8 cellular contexts compared by ENCODE assay signal in the genomic region with DNA sequence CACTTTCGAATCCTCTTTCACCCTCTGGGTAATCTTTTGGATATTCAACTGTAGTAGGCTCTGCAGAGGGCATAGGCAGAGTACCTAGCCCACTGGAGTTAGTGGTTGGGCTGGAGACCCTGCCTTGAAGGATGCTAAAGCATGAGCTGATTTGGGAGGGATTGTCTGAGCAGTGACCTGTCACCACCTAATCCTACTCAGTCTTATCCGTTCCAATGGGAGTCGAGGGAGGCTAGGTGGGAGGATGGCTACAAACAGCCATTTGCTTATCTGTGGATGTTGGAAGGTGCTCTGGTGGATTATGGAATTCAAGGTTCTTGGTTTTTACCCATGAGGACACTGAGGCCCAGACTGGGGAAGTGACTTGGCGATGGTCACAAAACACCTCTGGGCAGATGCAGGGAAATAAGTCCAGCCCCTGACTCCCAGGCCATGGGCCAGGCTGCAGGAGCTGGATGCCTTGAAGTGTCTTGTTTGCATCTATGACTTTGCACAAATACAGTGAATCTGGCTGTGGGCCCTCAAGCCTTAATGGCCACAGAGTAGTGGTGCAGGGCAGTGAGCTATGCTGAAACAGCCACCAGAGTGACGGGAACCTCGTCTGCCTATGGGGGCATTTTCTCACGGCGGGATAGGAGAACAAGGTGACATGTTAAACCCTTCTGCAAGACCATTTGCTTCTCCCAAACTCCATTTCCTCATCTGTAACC. TPM values are rescaled to one million over a fixed set of nuclear protein-coding genes. Genes with fewer than 3 reads are reported as not detected.
DNase-seq lines count a peak whose midpoint lies in the region; ATAC-seq and TF ChIP-seq lines count a peak whose summit lies in the region.

No MANE protein-coding gene starts in this region.

- no peak for TF ChIP-seq CTCF in AG04449 (IDR thresholded peaks at IDR 0.05; ENCODE audit: insufficient read depth, low read length, missing control alignments)
- no peak for TF ChIP-seq CTCF in KMS-11 (conservative IDR thresholded peaks at IDR 0.05; ENCODE audit: low read depth, low read length)
- TF ChIP-seq CTCF in breast epithelium (IDR thresholded peaks at IDR 0.05): no peak

- no peak for ATAC-seq in GM18868 (IDR thresholded peaks at IDR 0.05; ENCODE audit: unreplicated experiment)

- 0 out of 2 replicates have a peak, but pooled peaks cover 5% of the 10 kb centered on the region for H3K79me2 ChIP-seq in KMS-11 (ENCODE audit: insufficient read depth, low read depth)

- no peak for TF ChIP-seq POLR2A in breast epithelium (IDR thresholded peaks at IDR 0.05)

- intact Hi-C loops in breast epithelium (cut with DNase I; ENCODE audit: low total_unique reads): loop anchor here (10.0 kb wide), 1 partner anchor 87 kb away; no protein-coding TSS in a partner anchor

- H3K9ac ChIP-seq in KMS-11: peak overlapping the region; percentile 42; the same call in 1 of the 2 replicates

- H2AFZ ChIP-seq in KMS-11 (ENCODE audit: low read depth): peak overlapping the region; percentile 52; the same call in 1 of the 2 replicates

- no peaks in the 10 kb centered on the region for H3K36me3 ChIP-seq in KMS-11 (ENCODE audit: insufficient read depth)
- H3K36me3 ChIP-seq in breast epithelium: no peaks in the 10 kb centered on the region
- H3K36me3 ChIP-seq in muscle layer of duodenum (ENCODE audit: control insufficient read depth in 1 of 2, insufficient read depth in 2 of 2, low read length in 2 of 2): peaks cover 9 to 14% of the 10 kb centered on the region in 2 donors

- POLR2A ChIA-PET in AG04449 (lab: Yijun Ruan, JAX): no interaction called here

- H3K27me3 ChIP-seq in KMS-11 (ENCODE audit: insufficient read depth, low read depth): no peaks in the 10 kb centered on the region
- H3K27me3 ChIP-seq in breast epithelium: no peaks in the 10 kb centered on the region
- no peaks in the 10 kb centered on the region for H3K27me3 ChIP-seq in muscle layer of duodenum (ENCODE audit: low read depth, low read length)

- H3K27ac ChIP-seq in KMS-11 (peak overlapping the region; percentile 63), breast epithelium (peak overlapping the region; percentile 82 to 95), muscle layer of duodenum (ENCODE audit: low read length) (peak overlapping the region; percentile 83)

- CTCF ChIA-PET in AG04449 (lab: Yijun Ruan, JAX): interaction anchor here (1.0 to 1.6 kb wide), 4 partner anchors 9 to 196 kb away, joined by 3 to 6 read pairs (median 4); no protein-coding TSS in a partner anchor

- H4K20me1 ChIP-seq in KMS-11 (ENCODE audit: insufficient read depth): no peaks in the 10 kb centered on the region

- H3K4me3 ChIP-seq in AG04449 (ENCODE audit: low read depth, low read length) (peak overlapping the region; percentile 70), KMS-11 (IDR thresholded peaks at IDR 0.05; ENCODE audit: insufficient read depth, low read depth, low read length) (no peak overlapping the region), breast epithelium (peak overlapping the region; percentile 43 to 77 (median 71)), muscle layer of duodenum (ENCODE audit: low read depth in 1 of 2, low read length in 2 of 2) (peak overlapping the region; percentile 71 to 83)

- H3K9me3 ChIP-seq in breast epithelium (no peaks in the 10 kb centered on the region), muscle layer of duodenum (ENCODE audit: control insufficient read depth in 1 of 2, low read length in 2 of 2) (no peaks in the 10 kb centered on the region)

- peak overlapping the region; percentile 78 for H3K4me2 ChIP-seq in KMS-11

- H3K4me1 ChIP-seq in KMS-11 (ENCODE audit: low read depth, poor library complexity, severe bottlenecking) (peaks cover 21% of the 10 kb centered on the region), breast epithelium (peaks cover 6 to 9% of the 10 kb centered on the region in 2 donors), muscle layer of duodenum (ENCODE audit: control insufficient read depth in 1 of 2, insufficient read depth in 2 of 2, low read length in 2 of 2) (peaks cover 13 to 44% of the 10 kb centered on the region in 2 donors)

- no peak for DNase-seq in AG04449 (ENCODE audit: low read depth, low spot score)
- DNase-seq in breast epithelium (ENCODE audit: low spot score in 2 of 2): no peak
- DNase-seq in NCI-H526 treated with DMSO at 0.1 percent for 48 hours (lab: John Stamatoyannopoulos, UW): no peak
- no peak for DNase-seq in activated CD4-positive, CD25-positive, alpha-beta regulatory T cell treated with anti-CD3 and anti-CD28 coated beads, Interleukin-2, amount 50 U/mL, for 72 hours
- no peak for DNase-seq in SHP77 treated with DMSO at 0.1 percent for 48 hours (lab: John Stamatoyannopoulos, UW)

RNA-seq across cellular contexts. Expression of gene KMT5A, which starts 3.7 kb away (rescaled TPM):
- total RNA-seq in breast epithelium: 10 to 100 TPM; 27.4 to 53.0 (median 31.1) TPM

RNA-seq across cellular contexts. Expression of gene SBNO1, which starts 23.0 kb away (rescaled TPM):
- 10 to 100 TPM; 20.3 to 31.0 (median 22.9) TPM for total RNA-seq in breast epithelium

RNA-seq across cellular contexts. Expression of gene RILPL2, which starts 48.8 kb away (rescaled TPM):
- total RNA-seq in breast epithelium: 10 to 100 TPM in 1 of 3 donors, 1 to 10 TPM in 2; 8.9 to 11.8 (median 9.1) TPM
